Comparison of ENCODE assay signal across 15 cellular contexts in the genomic region with DNA sequence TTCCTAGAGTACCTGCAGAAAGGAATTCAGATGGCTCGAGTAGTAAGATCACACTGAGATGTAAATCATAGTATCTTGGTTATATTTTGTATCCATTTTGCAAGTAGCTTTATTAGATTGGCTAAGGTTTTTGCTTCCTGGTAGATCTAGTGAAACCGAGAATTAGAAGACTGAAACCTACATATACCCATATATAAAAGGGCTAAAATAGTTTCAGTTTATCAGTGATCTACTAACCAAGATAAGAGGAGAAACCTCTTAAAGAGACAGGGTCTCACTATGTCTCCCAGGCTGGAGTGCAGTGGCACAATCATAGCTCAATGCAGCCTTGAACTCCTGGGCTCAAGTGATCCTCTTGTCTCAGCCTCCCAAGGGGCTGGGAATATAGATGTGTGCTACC.
DNase-seq lines count a peak whose midpoint lies in the region; ATAC-seq lines count a peak whose summit lies in the region.
"Had no signal": no experiment of that assay in that cellular context is flagged by ENCODE, and none has a peak within 500 bp of the region (broad histone marks: within the 10 kb centered on the region; RNA-seq: fewer than 3 reads in every experiment).

No MANE protein-coding gene starts in this region.

- DNase-seq in NCI-H1092 (lab: John Stamatoyannopoulos, UW) (no peak), putamen (ENCODE audit: low spot score) (no peak), NCI-H774 (lab: John Stamatoyannopoulos, UW) (no peak), LoVo (ENCODE audit: low spot score) (no peak)
- DNase-seq: AML-193; caudate nucleus; DMS153; NCI-H1092 treated with DMSO at 0.1 percent for 48 hours; NCI-H524 treated with DMSO at 0.1 percent for 48 hours; stimulated activated CD4-positive, alpha-beta T cell treated with anti-CD3 and anti-CD28 coated beads, Interleukin-2, amount 100 ng/mL, for 24 hours had no signal

- ATAC-seq in GM18498 (IDR thresholded peaks at IDR 0.05; ENCODE audit: unreplicated experiment) (peak; percentile 85), GM19324 (IDR thresholded peaks at IDR 0.05; ENCODE audit: low FRiP score, unreplicated experiment) (peak; percentile 62), HG02642 (IDR thresholded peaks at IDR 0.05; ENCODE audit: poor library complexity, unreplicated experiment) (peak; percentile 74), HG03558 (IDR thresholded peaks at IDR 0.05; ENCODE audit: extremely low read depth, unreplicated experiment) (peak; percentile 63)
- ATAC-seq: Right ventricle myocardium inferior had no signal
